ENCODE assay signal across 2 cellular contexts in the genomic region with DNA sequence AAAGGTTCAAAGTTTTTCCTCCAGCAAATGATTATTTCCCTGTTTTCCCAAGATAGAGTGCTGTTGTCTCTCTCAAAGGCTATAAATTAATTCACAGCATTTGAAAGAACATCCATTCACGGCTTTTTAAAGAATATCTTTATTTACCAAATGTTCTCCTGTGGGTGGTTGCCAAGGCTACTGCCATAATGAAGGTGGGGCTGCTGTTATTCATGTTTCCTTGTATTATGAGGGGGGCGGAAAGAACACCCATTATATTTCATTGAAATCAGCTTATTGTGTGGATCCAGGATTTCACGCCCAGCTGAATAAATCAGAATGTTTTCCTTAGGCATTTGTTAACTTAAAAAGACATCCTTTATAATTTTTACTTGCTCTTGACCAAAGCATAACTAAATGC.
TF ChIP-seq lines count a peak whose summit lies in the region.

No MANE protein-coding gene starts in this region.

TF ChIP-seq in GM23338, 12 proteins besides CTCF, POLR2A, EP300 and RAD21 (continued from another document):
- TF ChIP-seq, protein P1, sequence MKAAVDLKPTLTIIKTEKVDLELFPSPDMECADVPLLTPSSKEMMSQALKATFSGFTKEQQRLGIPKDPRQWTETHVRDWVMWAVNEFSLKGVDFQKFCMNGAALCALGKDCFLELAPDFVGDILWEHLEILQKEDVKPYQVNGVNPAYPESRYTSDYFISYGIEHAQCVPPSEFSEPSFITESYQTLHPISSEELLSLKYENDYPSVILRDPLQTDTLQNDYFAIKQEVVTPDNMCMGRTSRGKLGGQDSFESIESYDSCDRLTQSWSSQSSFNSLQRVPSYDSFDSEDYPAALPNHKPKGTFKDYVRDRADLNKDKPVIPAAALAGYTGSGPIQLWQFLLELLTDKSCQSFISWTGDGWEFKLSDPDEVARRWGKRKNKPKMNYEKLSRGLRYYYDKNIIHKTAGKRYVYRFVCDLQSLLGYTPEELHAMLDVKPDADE (IDR thresholded peaks at IDR 0.05): no peak
- TF ChIP-seq ZNF331 (CRISPR knock-in tag; IDR thresholded peaks at IDR 0.05; ENCODE audit: low read depth) (no peak), STAT1 (IDR thresholded peaks at IDR 0.05; ENCODE audit: unreplicated experiment) (no peak), NANOG (IDR thresholded peaks at IDR 0.05; ENCODE audit: borderline replicate concordance) (no peak)
TF ChIP-seq in GM23338: peak in this region for 0.

TF ChIP-seq in WTC11, 78 proteins besides CTCF, POLR2A, EP300 and RAD21 (continued from another document):
- TF ChIP-seq, protein P2, sequence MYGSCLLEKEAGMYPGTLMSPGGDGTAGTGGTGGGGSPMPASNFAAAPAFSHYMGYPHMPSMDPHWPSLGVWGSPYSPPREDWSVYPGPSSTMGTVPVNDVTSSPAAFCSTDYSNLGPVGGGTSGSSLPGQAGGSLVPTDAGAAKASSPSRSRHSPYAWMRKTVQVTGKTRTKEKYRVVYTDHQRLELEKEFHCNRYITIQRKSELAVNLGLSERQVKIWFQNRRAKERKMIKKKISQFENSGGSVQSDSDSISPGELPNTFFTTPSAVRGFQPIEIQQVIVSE (CRISPR knock-in tag; IDR thresholded peaks at IDR 0.05; ENCODE audit: borderline replicate concordance): no peak
- TF ChIP-seq, protein P3, sequence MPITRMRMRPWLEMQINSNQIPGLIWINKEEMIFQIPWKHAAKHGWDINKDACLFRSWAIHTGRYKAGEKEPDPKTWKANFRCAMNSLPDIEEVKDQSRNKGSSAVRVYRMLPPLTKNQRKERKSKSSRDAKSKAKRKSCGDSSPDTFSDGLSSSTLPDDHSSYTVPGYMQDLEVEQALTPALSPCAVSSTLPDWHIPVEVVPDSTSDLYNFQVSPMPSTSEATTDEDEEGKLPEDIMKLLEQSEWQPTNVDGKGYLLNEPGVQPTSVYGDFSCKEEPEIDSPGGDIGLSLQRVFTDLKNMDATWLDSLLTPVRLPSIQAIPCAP (CRISPR knock-in tag; IDR thresholded peaks at IDR 0.05): no peak
- TF ChIP-seq ETV6 (CRISPR knock-in tag; IDR thresholded peaks at IDR 0.05) (no peak), OVOL2 (CRISPR knock-in tag; IDR thresholded peaks at IDR 0.05; ENCODE audit: borderline replicate concordance) (no peak)
- TF ChIP-seq, protein P4, sequence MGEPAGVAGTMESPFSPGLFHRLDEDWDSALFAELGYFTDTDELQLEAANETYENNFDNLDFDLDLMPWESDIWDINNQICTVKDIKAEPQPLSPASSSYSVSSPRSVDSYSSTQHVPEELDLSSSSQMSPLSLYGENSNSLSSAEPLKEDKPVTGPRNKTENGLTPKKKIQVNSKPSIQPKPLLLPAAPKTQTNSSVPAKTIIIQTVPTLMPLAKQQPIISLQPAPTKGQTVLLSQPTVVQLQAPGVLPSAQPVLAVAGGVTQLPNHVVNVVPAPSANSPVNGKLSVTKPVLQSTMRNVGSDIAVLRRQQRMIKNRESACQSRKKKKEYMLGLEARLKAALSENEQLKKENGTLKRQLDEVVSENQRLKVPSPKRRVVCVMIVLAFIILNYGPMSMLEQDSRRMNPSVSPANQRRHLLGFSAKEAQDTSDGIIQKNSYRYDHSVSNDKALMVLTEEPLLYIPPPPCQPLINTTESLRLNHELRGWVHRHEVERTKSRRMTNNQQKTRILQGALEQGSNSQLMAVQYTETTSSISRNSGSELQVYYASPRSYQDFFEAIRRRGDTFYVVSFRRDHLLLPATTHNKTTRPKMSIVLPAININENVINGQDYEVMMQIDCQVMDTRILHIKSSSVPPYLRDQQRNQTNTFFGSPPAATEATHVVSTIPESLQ (CRISPR knock-in tag; IDR thresholded peaks at IDR 0.05): no peak
- TF ChIP-seq, protein P5, sequence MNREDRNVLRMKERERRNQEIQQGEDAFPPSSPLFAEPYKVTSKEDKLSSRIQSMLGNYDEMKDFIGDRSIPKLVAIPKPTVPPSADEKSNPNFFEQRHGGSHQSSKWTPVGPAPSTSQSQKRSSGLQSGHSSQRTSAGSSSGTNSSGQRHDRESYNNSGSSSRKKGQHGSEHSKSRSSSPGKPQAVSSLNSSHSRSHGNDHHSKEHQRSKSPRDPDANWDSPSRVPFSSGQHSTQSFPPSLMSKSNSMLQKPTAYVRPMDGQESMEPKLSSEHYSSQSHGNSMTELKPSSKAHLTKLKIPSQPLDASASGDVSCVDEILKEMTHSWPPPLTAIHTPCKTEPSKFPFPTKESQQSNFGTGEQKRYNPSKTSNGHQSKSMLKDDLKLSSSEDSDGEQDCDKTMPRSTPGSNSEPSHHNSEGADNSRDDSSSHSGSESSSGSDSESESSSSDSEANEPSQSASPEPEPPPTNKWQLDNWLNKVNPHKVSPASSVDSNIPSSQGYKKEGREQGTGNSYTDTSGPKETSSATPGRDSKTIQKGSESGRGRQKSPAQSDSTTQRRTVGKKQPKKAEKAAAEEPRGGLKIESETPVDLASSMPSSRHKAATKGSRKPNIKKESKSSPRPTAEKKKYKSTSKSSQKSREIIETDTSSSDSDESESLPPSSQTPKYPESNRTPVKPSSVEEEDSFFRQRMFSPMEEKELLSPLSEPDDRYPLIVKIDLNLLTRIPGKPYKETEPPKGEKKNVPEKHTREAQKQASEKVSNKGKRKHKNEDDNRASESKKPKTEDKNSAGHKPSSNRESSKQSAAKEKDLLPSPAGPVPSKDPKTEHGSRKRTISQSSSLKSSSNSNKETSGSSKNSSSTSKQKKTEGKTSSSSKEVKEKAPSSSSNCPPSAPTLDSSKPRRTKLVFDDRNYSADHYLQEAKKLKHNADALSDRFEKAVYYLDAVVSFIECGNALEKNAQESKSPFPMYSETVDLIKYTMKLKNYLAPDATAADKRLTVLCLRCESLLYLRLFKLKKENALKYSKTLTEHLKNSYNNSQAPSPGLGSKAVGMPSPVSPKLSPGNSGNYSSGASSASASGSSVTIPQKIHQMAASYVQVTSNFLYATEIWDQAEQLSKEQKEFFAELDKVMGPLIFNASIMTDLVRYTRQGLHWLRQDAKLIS (CRISPR knock-in tag; IDR thresholded peaks at IDR 0.05; ENCODE audit: borderline replicate concordance): no peak
- TF ChIP-seq, protein P6, sequence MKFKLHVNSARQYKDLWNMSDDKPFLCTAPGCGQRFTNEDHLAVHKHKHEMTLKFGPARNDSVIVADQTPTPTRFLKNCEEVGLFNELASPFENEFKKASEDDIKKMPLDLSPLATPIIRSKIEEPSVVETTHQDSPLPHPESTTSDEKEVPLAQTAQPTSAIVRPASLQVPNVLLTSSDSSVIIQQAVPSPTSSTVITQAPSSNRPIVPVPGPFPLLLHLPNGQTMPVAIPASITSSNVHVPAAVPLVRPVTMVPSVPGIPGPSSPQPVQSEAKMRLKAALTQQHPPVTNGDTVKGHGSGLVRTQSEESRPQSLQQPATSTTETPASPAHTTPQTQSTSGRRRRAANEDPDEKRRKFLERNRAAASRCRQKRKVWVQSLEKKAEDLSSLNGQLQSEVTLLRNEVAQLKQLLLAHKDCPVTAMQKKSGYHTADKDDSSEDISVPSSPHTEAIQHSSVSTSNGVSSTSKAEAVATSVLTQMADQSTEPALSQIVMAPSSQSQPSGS (CRISPR knock-in tag; IDR thresholded peaks at IDR 0.05; ENCODE audit: borderline replicate concordance, low read depth): no peak
